Comparison of ENCODE assay signal across 8 cellular contexts in genomic region chr2:72605836-72606442, GRCh38.
DNase-seq lines count a peak whose midpoint lies in the region; ATAC-seq and TF ChIP-seq lines count a peak whose summit lies in the region.

No MANE protein-coding gene starts in this region.

- peaks cover 7% of the 10 kb centered on the region; the same call in 1 of the 2 replicates for H3K4me1 ChIP-seq in GM23338 (ENCODE audit: insufficient read depth)

- H3K9ac ChIP-seq in SU-DHL-6 (ENCODE audit: low read length), result no peak overlapping the region

- no peak overlapping the region for H3K4me3 Mint-ChIP-seq in GM23338

- H3K27ac ChIP-seq in GM23338 (ENCODE audit: low read depth) (no peak overlapping the region), SU-DHL-6 (ENCODE audit: low read depth, low read length) (no peak overlapping the region)

- TF ChIP-seq CTCF in GM23338 (conservative IDR thresholded peaks at IDR 0.05; ENCODE audit: low read depth in 2 of 2), result peak in 1 of 2 experiments; percentile 89; a peak in 3 of 4 replicates
- TF ChIP-seq CTCF in SU-DHL-6 (IDR thresholded peaks at IDR 0.05; ENCODE audit: insufficient read depth, low read length, poor library complexity, severe bottlenecking), result peak; percentile 75
- TF ChIP-seq CTCF in kidney epithelial cell (IDR thresholded peaks at IDR 0.05; ENCODE audit: insufficient read depth, low read length, poor library complexity, severe bottlenecking), result peak; percentile 57

- ATAC-seq in GM23338 (no peak), HG02610 (IDR thresholded peaks at IDR 0.05; ENCODE audit: unreplicated experiment) (no peak), GM21367 (IDR thresholded peaks at IDR 0.05; ENCODE audit: unreplicated experiment) (no peak), GM19452 (IDR thresholded peaks at IDR 0.05; ENCODE audit: unreplicated experiment) (no peak)

- H3K36me3 ChIP-seq in GM23338 (ENCODE audit: insufficient read depth) (no peaks in the 10 kb centered on the region; the same call in 1 of the 2 replicates), SU-DHL-6 (ENCODE audit: low read length) (no peaks in the 10 kb centered on the region), kidney epithelial cell (ENCODE audit: control insufficient read depth, insufficient read depth, low read length) (no peaks in the 10 kb centered on the region)

- peaks cover 2% of the 10 kb centered on the region for H3K27me3 Mint-ChIP-seq in GM23338 (ENCODE audit: insufficient read depth, low read depth, poor library complexity)

- H3K27me3 ChIP-seq in GM23338 (ENCODE audit: insufficient read depth), result no peaks in the 10 kb centered on the region
- no peaks in the 10 kb centered on the region for H3K27me3 ChIP-seq in SU-DHL-6 (ENCODE audit: low read length)
- H3K27me3 ChIP-seq in kidney epithelial cell (ENCODE audit: control insufficient read depth, insufficient read depth, low read length), result no peaks in the 10 kb centered on the region

- H3K36me3 Mint-ChIP-seq in GM23338 (ENCODE audit: low read depth), result peaks cover 2% of the 10 kb centered on the region; the same call in 2 of the 3 replicates

- no peaks in the 10 kb centered on the region for H3F3A ChIP-seq in GM23338 (replicated peaks; ENCODE audit: low read depth)
- H3F3A ChIP-seq in SU-DHL-6 (ENCODE audit: insufficient read depth), result no peaks in the 10 kb centered on the region

- 0 out of 3 replicates have a peak, but pooled peaks cover 5% of the 10 kb centered on the region for H3K9me3 Mint-ChIP-seq in GM23338

- H3K4me1 Mint-ChIP-seq in GM23338, result peaks cover 16% of the 10 kb centered on the region

- H3K27ac Mint-ChIP-seq in GM23338, result no peak overlapping the region

- peak; percentile 37 for DNase-seq in AG20443 (ENCODE audit: low spot score)
- DNase-seq in GM23338 (ENCODE audit: low spot score), result peak; percentile 47
- no peak for DNase-seq in kidney epithelial cell (ENCODE audit: low read depth)
- DNase-seq in amygdala (lab: John Stamatoyannopoulos, UW), result no peak

- H4K20me1 ChIP-seq in GM23338 (replicated peaks; ENCODE audit: insufficient read depth) (no peaks in the 10 kb centered on the region), SU-DHL-6 (ENCODE audit: low read depth, low read length) (no peaks in the 10 kb centered on the region)

- H2AFZ ChIP-seq in GM23338 (no peak overlapping the region), SU-DHL-6 (ENCODE audit: low read depth, low read length, severe bottlenecking) (no peak overlapping the region)

- H3K4me3 ChIP-seq in GM23338 (no peak overlapping the region), SU-DHL-6 (ENCODE audit: insufficient read depth, low read length, poor library complexity, severe bottlenecking) (no peak overlapping the region), kidney epithelial cell (ENCODE audit: low read depth, low read length) (no peak overlapping the region)

- H3K79me2 ChIP-seq in GM23338 (replicated peaks; ENCODE audit: insufficient read depth) (no peaks in the 10 kb centered on the region), SU-DHL-6 (ENCODE audit: insufficient read depth, low read length) (no peaks in the 10 kb centered on the region)

- no peak overlapping the region for H3K4me2 ChIP-seq in GM23338
- H3K4me2 ChIP-seq in SU-DHL-6 (ENCODE audit: low read depth, low read length, poor library complexity, severe bottlenecking), result no peak overlapping the region

- H3K9me2 ChIP-seq in GM23338 (ENCODE audit: insufficient read depth), result no peaks in the 10 kb centered on the region
- no peaks in the 10 kb centered on the region for H3K9me2 ChIP-seq in SU-DHL-6 (replicated peaks; ENCODE audit: insufficient read depth, low read length)

- no peaks in the 10 kb centered on the region for H3K9me3 ChIP-seq in SU-DHL-6 (ENCODE audit: insufficient read depth, low read length)

TF ChIP-seq in GM23338, 12 proteins besides CTCF, POLR2A, EP300 and RAD21:
- TF ChIP-seq EZH2 (IDR thresholded peaks at IDR 0.05; ENCODE audit: low read depth, unreplicated experiment), result no peak
- no peak for TF ChIP-seq NANOG (IDR thresholded peaks at IDR 0.05; ENCODE audit: borderline replicate concordance)
- no peak for TF ChIP-seq JUNB (IDR thresholded peaks at IDR 0.05; ENCODE audit: unreplicated experiment)
- TF ChIP-seq STAT1 (IDR thresholded peaks at IDR 0.05; ENCODE audit: unreplicated experiment), result no peak
- TF ChIP-seq REST (IDR thresholded peaks at IDR 0.05; ENCODE audit: unreplicated experiment), result no peak
- no peak for TF ChIP-seq CREB1 (CRISPR knock-in tag; IDR thresholded peaks at IDR 0.05; ENCODE audit: low read depth)

Comparison
In these comparisons a context has a peak if more than half of its experiments do, and no peak if none do; other contexts are left out.
1. DNase-seq: peak in AG20443 (single experiment) and GM23338 (single experiment); none in kidney epithelial cell (single experiment) and amygdala (0 of 56).